In the genomic region with DNA sequence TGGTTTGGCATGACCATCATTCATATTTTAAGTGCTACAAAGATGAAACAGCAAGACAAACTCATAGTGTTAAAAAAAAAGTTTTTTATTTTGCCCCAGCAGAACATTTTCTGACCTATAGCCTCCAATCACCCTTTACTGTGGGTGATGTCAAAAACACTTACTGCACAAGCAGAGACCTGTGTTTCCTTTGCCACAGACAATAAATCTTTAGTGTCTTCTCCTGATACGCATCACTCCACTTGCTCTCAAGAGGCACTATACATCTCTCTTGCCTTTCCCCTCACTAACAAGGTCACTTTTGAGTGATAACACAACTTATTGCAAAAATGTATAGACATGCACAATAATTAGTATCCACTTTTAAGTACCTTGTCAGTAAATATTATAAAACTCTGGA, we compare ENCODE assay signal across 14 cellular contexts.
DNase-seq lines count a peak whose midpoint lies in the region; ATAC-seq and TF ChIP-seq lines count a peak whose summit lies in the region.
"Had no signal": no experiment of that assay in that cellular context is flagged by ENCODE, and none has a peak within 500 bp of the region (broad histone marks: within the 10 kb centered on the region; RNA-seq: fewer than 3 reads in every experiment).

No MANE protein-coding gene starts in this region.

- H3K36me3 Mint-ChIP-seq in activated T-helper 17 cell treated with anti-CD3 and anti-CD28 coated beads, Interleukin-2, amount 50 U/mL, for 72 hours (ENCODE audit: low read depth), result peaks cover 8% of the 10 kb centered on the region
- no peaks in the 10 kb centered on the region for H3K36me3 Mint-ChIP-seq in stimulated activated effector memory CD8-positive, alpha-beta T cell treated with anti-CD3 and anti-CD28 coated beads, Interleukin-12 subunit alpha, Interleukin-12 subunit beta, amount 100 ng/mL, for 72 hours

- H3K9ac ChIP-seq in IMR-90 (ENCODE audit: low read depth, low read length), result no peak overlapping the region
- H3K9ac ChIP-seq: BLaER1 had no signal

- H3K27ac Mint-ChIP-seq in activated T-helper 17 cell treated with anti-CD3 and anti-CD28 coated beads, Interleukin-2, amount 50 U/mL, for 72 hours, result peak overlapping the region; percentile 50
- H3K27ac Mint-ChIP-seq in stimulated activated effector memory CD8-positive, alpha-beta T cell treated with anti-CD3 and anti-CD28 coated beads, Interleukin-12 subunit alpha, Interleukin-12 subunit beta, amount 100 ng/mL, for 72 hours, result peak overlapping the region; percentile 18

- intact Hi-C loops in IMR-90 (cut with micrococcal nuclease), result no loop called here

- peak overlapping the region; percentile 58 for H3K14ac ChIP-seq in IMR-90 (replicated peaks; ENCODE audit: low read depth, low read length)

- no peak for TF ChIP-seq POLR2A in IMR-90 (IDR thresholded peaks at IDR 0.05; ENCODE audit: low read depth, low read length)

- H3K27me3 ChIP-seq in IMR-90 (ENCODE audit: control insufficient read depth, insufficient read depth, low read length), result no peaks in the 10 kb centered on the region
- H3K27me3 ChIP-seq: BLaER1 had no signal

- no peaks in the 10 kb centered on the region for H4K20me1 ChIP-seq in IMR-90 (ENCODE audit: insufficient read depth, low read length)
- H4K20me1 ChIP-seq: BLaER1 had no signal

- no peak overlapping the region for H4K91ac ChIP-seq in IMR-90 (ENCODE audit: insufficient read depth, low read depth, low read length)

- POLR2A ChIA-PET in IMR-90 (lab: Charles Lee; ENCODE audit: unreplicated experiment), result no interaction called here

- TF ChIP-seq CTCF in IMR-90 (conservative IDR thresholded peaks at IDR 0.05; ENCODE audit: low read depth, low read length), result no peak

- TF ChIP-seq RAD21 in IMR-90 (IDR thresholded peaks at IDR 0.05; ENCODE audit: low read length), result no peak

- no peak overlapping the region for H4K5ac ChIP-seq in IMR-90 (ENCODE audit: low read depth, low read length)

- in situ Hi-C loops in IMR-90 (cut with MboI; ENCODE audit: low sequenced_read_pairs), result no loop called here

- no peak for ATAC-seq in IMR-90 (ENCODE audit: low read depth)
- ATAC-seq in activated T-helper 17 cell treated with anti-CD3 and anti-CD28 coated beads, Interleukin-2, amount 50 U/mL, for 72 hours (replicated peaks), result no peak
- ATAC-seq in stimulated activated effector memory CD8-positive, alpha-beta T cell treated with anti-CD3 and anti-CD28 coated beads, Interleukin-12 subunit alpha, Interleukin-12 subunit beta, amount 100 ng/mL, for 72 hours, result no peak
- ATAC-seq: HepG2 had no signal

- no peak overlapping the region for H2BK15ac ChIP-seq in IMR-90 (ENCODE audit: low read depth, low read length)

- no peak overlapping the region for H3K18ac ChIP-seq in IMR-90 (ENCODE audit: low read depth, low read length)

- H3K27me3 Mint-ChIP-seq in activated T-helper 17 cell treated with anti-CD3 and anti-CD28 coated beads, Interleukin-2, amount 50 U/mL, for 72 hours, result no peaks in the 10 kb centered on the region

- CTCF ChIA-PET in IMR-90 (lab: Yijun Ruan, JAX), result no interaction called here

- H3K4ac ChIP-seq in IMR-90 (ENCODE audit: low read depth, low read length), result no peak overlapping the region

- H3K79me1 ChIP-seq in IMR-90 (ENCODE audit: low read depth in 1 of 2, low read length in 2 of 2), result peaks cover 4 to 23% of the 10 kb centered on the region in 2 experiments; a peak in 3 of 4 replicates

- 88% methylated on average over 1 of the region's 1 CpG; no CpG with 5 or more reads in 1 of the 2 experiments for WGBS in IMR-90 (ENCODE audit: extremely low coverage in 2 of 2, insufficient read length in 1 of 2), 2 experiments

- H2BK20ac ChIP-seq in IMR-90 (ENCODE audit: low read depth, low read length), result peak overlapping the region; percentile 67

- H2AK9ac ChIP-seq in IMR-90 (replicated peaks; ENCODE audit: low read depth, low read length, poor library complexity), result no peak overlapping the region

- H3K4me1 ChIP-seq in IMR-90 (ENCODE audit: control insufficient read depth, insufficient read depth, low read length), result no peaks in the 10 kb centered on the region
- H3K4me1 ChIP-seq: BLaER1 had no signal

- H3K56ac ChIP-seq in IMR-90 (ENCODE audit: extremely low read depth, insufficient read depth, low read length), result no peak overlapping the region

- no peak overlapping the region for H2BK120ac ChIP-seq in IMR-90 (ENCODE audit: low read depth, low read length)

- H3K9me3 Mint-ChIP-seq in activated T-helper 17 cell treated with anti-CD3 and anti-CD28 coated beads, Interleukin-2, amount 50 U/mL, for 72 hours, result no peaks in the 10 kb centered on the region
- H3K9me3 Mint-ChIP-seq in stimulated activated effector memory CD8-positive, alpha-beta T cell treated with anti-CD3 and anti-CD28 coated beads, Interleukin-12 subunit alpha, Interleukin-12 subunit beta, amount 100 ng/mL, for 72 hours, result no peaks in the 10 kb centered on the region

- peak overlapping the region; percentile 73; the same call in 1 of the 2 replicates for H3K23ac ChIP-seq in IMR-90 (ENCODE audit: low read depth, low read length)

- no peaks in the 10 kb centered on the region; the same call in 1 of the 2 replicates for H3K9me1 ChIP-seq in IMR-90 (ENCODE audit: insufficient read depth, low read length)

- H4K8ac ChIP-seq in IMR-90 (ENCODE audit: low read depth in 2 of 2, low read length in 2 of 2), result no peak overlapping the region

- H2AFZ ChIP-seq in IMR-90 (replicated peaks; ENCODE audit: low read length, poor library complexity), result no peak overlapping the region

- H3K4me2 ChIP-seq in IMR-90 (ENCODE audit: low read depth, low read length), result no peak overlapping the region
- H3K4me2 ChIP-seq: BLaER1 had no signal

- no TSS peak for BruUV-seq in IMR-90 (replicated peaks; lab: Mats Ljungman, UMichigan)

- H2AK5ac ChIP-seq in IMR-90 (ENCODE audit: low read depth, low read length), result peak overlapping the region; percentile 67; the same call in 1 of the 2 replicates

- H3K27ac ChIP-seq in IMR-90 (ENCODE audit: insufficient read depth, low read length), result no peak overlapping the region
- H3K27ac ChIP-seq: 22Rv1, BLaER1 had no signal

- dilution Hi-C loops in IMR-90 (cut with HindIII; ENCODE audit: low sequenced_read_pairs, unreplicated experiment), result no loop called here

- H3K9me3 ChIP-seq in IMR-90 (ENCODE audit: control insufficient read depth, insufficient read depth, low read length), result no peaks in the 10 kb centered on the region
- H3K9me3 ChIP-seq: BLaER1 had no signal

- H2BK5ac ChIP-seq in IMR-90 (ENCODE audit: low read depth, low read length, poor library complexity, severe bottlenecking), result no peak overlapping the region

- H3K4me3 ChIP-seq in IMR-90 (ENCODE audit: insufficient read depth, low read depth, low read length), result no peak overlapping the region
- H3K4me3 ChIP-seq: BLaER1 had no signal

- DNase-seq in NCI-H1417 (lab: John Stamatoyannopoulos, UW) (peak in 2 of 3 experiments; percentile 22 to 53), NCI-H1417 treated with DMSO at 0.1 percent for 48 hours (lab: John Stamatoyannopoulos, UW) (no peak), IMR-90 (no peak), SIG-M5 treated with dmso at 0.1 percent for 504 hours (lab: John Stamatoyannopoulos, UW; ENCODE audit: unreplicated experiment) (no peak), AG20443 (ENCODE audit: low spot score) (no peak)
- DNase-seq in stimulated activated effector memory CD8-positive, alpha-beta T cell treated with anti-CD3 and anti-CD28 coated beads, Interleukin-12 subunit alpha, Interleukin-12 subunit beta, amount 100 ng/mL, for 72 hours (ENCODE audit: low spot score in 2 of 2), result no peak
- DNase-seq: AML-193, DMS53, GF-D8, HCEC 1CT had no signal

- no peak overlapping the region for H3K4me3 Mint-ChIP-seq in activated T-helper 17 cell treated with anti-CD3 and anti-CD28 coated beads, Interleukin-2, amount 50 U/mL, for 72 hours
- no peak overlapping the region for H3K4me3 Mint-ChIP-seq in stimulated activated effector memory CD8-positive, alpha-beta T cell treated with anti-CD3 and anti-CD28 coated beads, Interleukin-12 subunit alpha, Interleukin-12 subunit beta, amount 100 ng/mL, for 72 hours

- 0 out of 2 replicates have a peak, but pooled peaks cover 2% of the 10 kb centered on the region for H3K36me3 ChIP-seq in IMR-90 (ENCODE audit: control insufficient read depth, insufficient read depth, low read length)
- H3K36me3 ChIP-seq: BLaER1 had no signal

- peaks cover 10% of the 10 kb centered on the region for H3K4me1 Mint-ChIP-seq in activated T-helper 17 cell treated with anti-CD3 and anti-CD28 coated beads, Interleukin-2, amount 50 U/mL, for 72 hours
- H3K4me1 Mint-ChIP-seq in stimulated activated effector memory CD8-positive, alpha-beta T cell treated with anti-CD3 and anti-CD28 coated beads, Interleukin-12 subunit alpha, Interleukin-12 subunit beta, amount 100 ng/mL, for 72 hours, result no peaks in the 10 kb centered on the region

TF ChIP-seq in IMR-90, 13 proteins besides CTCF, POLR2A, EP300 and RAD21:
- TF ChIP-seq NFE2L2 (IDR thresholded peaks at IDR 0.05; ENCODE audit: low read depth, low read length) (no peak), RCOR1 (IDR thresholded peaks at IDR 0.05; ENCODE audit: insufficient replicate concordance, low read length) (no peak), CEBPB (IDR thresholded peaks at IDR 0.05; ENCODE audit: low read depth, low read length) (no peak), MAFK (IDR thresholded peaks at IDR 0.05; ENCODE audit: low read depth, low read length) (no peak), MAZ (IDR thresholded peaks at IDR 0.05; ENCODE audit: borderline replicate concordance, low read depth, low read length) (no peak), BHLHE40 (IDR thresholded peaks at IDR 0.05; ENCODE audit: low read depth, low read length) (no peak)
TF ChIP-seq in IMR-90: peak in this region for 0.

Comparison
In these comparisons a context has a peak if more than half of its experiments do, and no peak if none do; other contexts are left out.
1. DNase-seq: peak in NCI-H1417 (2 of 3); none in NCI-H1417 treated with DMSO at 0.1 percent for 48 hours (single experiment), IMR-90 (single experiment), stimulated activated effector memory CD8-positive, alpha-beta T cell treated with anti-CD3 and anti-CD28 coated beads, Interleukin-12 subunit alpha, Interleukin-12 subunit beta, amount 100 ng/mL, for 72 hours (0 of 2), SIG-M5 treated with dmso at 0.1 percent for 504 hours (single experiment) and AG20443 (single experiment).